In genomic region chr5:66987540-66987939, GRCh38 we compare ENCODE assay signal across 15 cellular contexts.
"Had no signal": no experiment of that assay in that cellular context is flagged by ENCODE, and none has a peak within 500 bp of the region (broad histone marks: within the 10 kb centered on the region; RNA-seq: fewer than 3 reads in every experiment).

No MANE protein-coding gene starts in this region.

- H3K36me3 Mint-ChIP-seq: naive thymus-derived CD4-positive, alpha-beta T cell; stimulated activated memory B cell treated with anti-CD40 and anti-IgM and Interleukin-4, amounts not matched to agents 10 μg/mL and 1 μg/mL and 100 μg/mL, for 72 hours had no signal

- ATAC-seq: stimulated activated memory B cell treated with anti-CD40 and anti-IgM and Interleukin-4, amounts not matched to agents 10 μg/mL and 1 μg/mL and 100 μg/mL, for 72 hours had no signal

- H3K27me3 ChIP-seq: cardiac muscle cell, esophagus squamous epithelium, heart left ventricle, right atrium auricular region, tibial artery, upper lobe of left lung had no signal

- H3K4me3 ChIP-seq: cardiac muscle cell, esophagus squamous epithelium, heart left ventricle, left ventricle myocardium inferior, lung, right atrium auricular region, tibial artery, upper lobe of left lung had no signal

- H3K9me3 Mint-ChIP-seq: dendritic cell treated with granulocyte-macrophage colony-stimulating factor and Interleukin-4, amounts not matched to agents 40 ng/mL and 50 ng/mL, for 4 days; effector memory CD8-positive, alpha-beta T cell; naive thymus-derived CD4-positive, alpha-beta T cell; nephron progenitor cell; stimulated activated memory B cell treated with anti-CD40 and anti-IgM and Interleukin-4, amounts not matched to agents 10 μg/mL and 1 μg/mL and 100 μg/mL, for 72 hours; stimulated activated naive CD8-positive, alpha-beta T cell treated with anti-CD3 and anti-CD28 coated beads, Interleukin-15, Interleukin-2, amounts not matched to agents 100 ng/mL and 50 ng/mL, for 24 hours had no signal

- DNase-seq: effector memory CD8-positive, alpha-beta T cell; esophagus squamous epithelium; heart left ventricle; left ventricle myocardium inferior; nephron progenitor cell; stimulated activated CD4-positive, alpha-beta T cell treated with anti-CD3 and anti-CD28 coated beads, Interleukin-4, amount 100 ng/mL, for 1 hour; tibial artery; upper lobe of left lung had no signal

- H3K4me3 Mint-ChIP-seq: dendritic cell treated with granulocyte-macrophage colony-stimulating factor and Interleukin-4, amounts not matched to agents 40 ng/mL and 50 ng/mL, for 4 days; effector memory CD8-positive, alpha-beta T cell; naive thymus-derived CD4-positive, alpha-beta T cell; nephron progenitor cell; stimulated activated memory B cell treated with anti-CD40 and anti-IgM and Interleukin-4, amounts not matched to agents 10 μg/mL and 1 μg/mL and 100 μg/mL, for 72 hours; stimulated activated naive CD8-positive, alpha-beta T cell treated with anti-CD3 and anti-CD28 coated beads, Interleukin-15, Interleukin-2, amounts not matched to agents 100 ng/mL and 50 ng/mL, for 24 hours had no signal

- H3K36me3 ChIP-seq: cardiac muscle cell, esophagus squamous epithelium, heart left ventricle, left ventricle myocardium inferior, right atrium auricular region, tibial artery, upper lobe of left lung had no signal

- H3K27ac ChIP-seq: cardiac muscle cell, heart left ventricle, left ventricle myocardium inferior, right atrium auricular region, tibial artery, upper lobe of left lung had no signal

- H3K27me3 Mint-ChIP-seq: stimulated activated memory B cell treated with anti-CD40 and anti-IgM and Interleukin-4, amounts not matched to agents 10 μg/mL and 1 μg/mL and 100 μg/mL, for 72 hours had no signal

- H3K27ac Mint-ChIP-seq: dendritic cell treated with granulocyte-macrophage colony-stimulating factor and Interleukin-4, amounts not matched to agents 40 ng/mL and 50 ng/mL, for 4 days; effector memory CD8-positive, alpha-beta T cell; naive thymus-derived CD4-positive, alpha-beta T cell; nephron progenitor cell; stimulated activated memory B cell treated with anti-CD40 and anti-IgM and Interleukin-4, amounts not matched to agents 10 μg/mL and 1 μg/mL and 100 μg/mL, for 72 hours; stimulated activated naive CD8-positive, alpha-beta T cell treated with anti-CD3 and anti-CD28 coated beads, Interleukin-15, Interleukin-2, amounts not matched to agents 100 ng/mL and 50 ng/mL, for 24 hours had no signal

- H3K9me3 ChIP-seq: esophagus squamous epithelium, heart left ventricle, left ventricle myocardium inferior, right atrium auricular region, tibial artery, upper lobe of left lung had no signal
